Comparison of ENCODE assay signal across 32 cellular contexts in genomic region chr2:158561054-158561453, GRCh38.
"Had no signal": no experiment of that assay in that cellular context is flagged by ENCODE, and none has a peak within 500 bp of the region (broad histone marks: within the 10 kb centered on the region; RNA-seq: fewer than 3 reads in every experiment).

No MANE protein-coding gene starts in this region.

- H3K27me3 Mint-ChIP-seq: activated CD4-positive, alpha-beta memory T cell treated with anti-CD3 and anti-CD28 coated beads, Interleukin-2, amount 10 ng/mL, durations not matched to agents 7 days and 5 days; activated CD4-positive, alpha-beta T cell treated with anti-CD3 and anti-CD28 coated beads, Interleukin-2, amount 10 ng/mL, durations not matched to agents 7 days and 5 days; activated naive CD4-positive, alpha-beta T cell treated with anti-CD3 and anti-CD28 coated beads, Interleukin-2, amount 10 ng/mL, durations not matched to agents 7 days and 5 days; activated naive CD8-positive, alpha-beta T cell; activated T-cell treated with anti-CD3 and anti-CD28 coated beads, Interleukin-2, amount 50 U/mL, for 24 hours; central memory CD8-positive, alpha-beta T cell; dendritic cell treated with granulocyte-macrophage colony-stimulating factor and Interleukin-4, amounts not matched to agents 40 ng/mL and 50 ng/mL, for 4 days; T-helper 17 cell had no signal

- H3K27ac ChIP-seq: brain microvascular endothelial cell, coronary artery, dorsolateral prefrontal cortex had no signal

- H3K4me1 Mint-ChIP-seq: activated CD4-positive, alpha-beta memory T cell treated with anti-CD3 and anti-CD28 coated beads, Interleukin-2, amount 10 ng/mL, durations not matched to agents 7 days and 5 days; activated CD4-positive, alpha-beta T cell treated with anti-CD3 and anti-CD28 coated beads, Interleukin-2, amount 10 ng/mL, durations not matched to agents 7 days and 5 days; activated naive CD4-positive, alpha-beta T cell treated with anti-CD3 and anti-CD28 coated beads, Interleukin-2, amount 10 ng/mL, durations not matched to agents 7 days and 5 days; central memory CD8-positive, alpha-beta T cell; T-helper 17 cell had no signal

- FAIRE-seq: astrocyte, bronchial epithelial cell, frontal cortex had no signal

- H3K9me3 Mint-ChIP-seq: activated CD4-positive, alpha-beta memory T cell treated with anti-CD3 and anti-CD28 coated beads, Interleukin-2, amount 10 ng/mL, durations not matched to agents 7 days and 5 days; activated CD4-positive, alpha-beta T cell treated with anti-CD3 and anti-CD28 coated beads, Interleukin-2, amount 10 ng/mL, durations not matched to agents 7 days and 5 days; activated naive CD4-positive, alpha-beta T cell treated with anti-CD3 and anti-CD28 coated beads, Interleukin-2, amount 10 ng/mL, durations not matched to agents 7 days and 5 days; activated T-cell treated with anti-CD3 and anti-CD28 coated beads, Interleukin-2, amount 50 U/mL, for 24 hours; activated T-cell treated with anti-CD3 and anti-CD28 coated beads, Interleukin-2, amount 50 U/mL, for 72 hours; central memory CD8-positive, alpha-beta T cell; dendritic cell treated with granulocyte-macrophage colony-stimulating factor and Interleukin-4, amounts not matched to agents 40 ng/mL and 50 ng/mL, for 4 days; endodermal cell; T-helper 2 cell treated with Interferon-gamma antibody and Interleukin-4, amounts not matched to agents 5 μg/mL and 100 μg/mL, for 36 hours had no signal

- H3K4me3 ChIP-seq: coronary artery, dorsolateral prefrontal cortex had no signal

- ATAC-seq: activated T-cell treated with anti-CD3 and anti-CD28 coated beads, Interleukin-2, amount 50 U/mL, for 72 hours; esophagus mucosa; T-helper 17 cell had no signal

- H3K36me3 Mint-ChIP-seq: activated naive CD4-positive, alpha-beta T cell treated with anti-CD3 and anti-CD28 coated beads, Interleukin-2, amount 10 ng/mL, durations not matched to agents 7 days and 5 days had no signal

- H3K27ac Mint-ChIP-seq: activated CD4-positive, alpha-beta memory T cell treated with anti-CD3 and anti-CD28 coated beads, Interleukin-2, amount 10 ng/mL, durations not matched to agents 7 days and 5 days; activated CD4-positive, alpha-beta T cell treated with anti-CD3 and anti-CD28 coated beads, Interleukin-2, amount 10 ng/mL, durations not matched to agents 7 days and 5 days; activated naive CD4-positive, alpha-beta T cell treated with anti-CD3 and anti-CD28 coated beads, Interleukin-2, amount 10 ng/mL, durations not matched to agents 7 days and 5 days; activated naive CD8-positive, alpha-beta T cell; activated T-cell treated with anti-CD3 and anti-CD28 coated beads, Interleukin-2, amount 50 U/mL, for 24 hours; activated T-cell treated with anti-CD3 and anti-CD28 coated beads, Interleukin-2, amount 50 U/mL, for 72 hours; dendritic cell treated with granulocyte-macrophage colony-stimulating factor and Interleukin-4, amounts not matched to agents 40 ng/mL and 50 ng/mL, for 4 days; endodermal cell; T-helper 17 cell; T-helper 2 cell treated with Interferon-gamma antibody and Interleukin-4, amounts not matched to agents 5 μg/mL and 100 μg/mL, for 36 hours had no signal

- H3K27me3 ChIP-seq: brain microvascular endothelial cell, dorsolateral prefrontal cortex had no signal

- H3K36me3 ChIP-seq: brain microvascular endothelial cell had no signal

- H3K4me3 Mint-ChIP-seq: activated CD4-positive, alpha-beta memory T cell treated with anti-CD3 and anti-CD28 coated beads, Interleukin-2, amount 10 ng/mL, durations not matched to agents 7 days and 5 days; activated CD4-positive, alpha-beta T cell treated with anti-CD3 and anti-CD28 coated beads, Interleukin-2, amount 10 ng/mL, durations not matched to agents 7 days and 5 days; activated naive CD4-positive, alpha-beta T cell treated with anti-CD3 and anti-CD28 coated beads, Interleukin-2, amount 10 ng/mL, durations not matched to agents 7 days and 5 days; activated naive CD8-positive, alpha-beta T cell; activated T-cell treated with anti-CD3 and anti-CD28 coated beads, Interleukin-2, amount 50 U/mL, for 24 hours; activated T-cell treated with anti-CD3 and anti-CD28 coated beads, Interleukin-2, amount 50 U/mL, for 72 hours; central memory CD8-positive, alpha-beta T cell; dendritic cell treated with granulocyte-macrophage colony-stimulating factor and Interleukin-4, amounts not matched to agents 40 ng/mL and 50 ng/mL, for 4 days; endodermal cell; T-helper 17 cell; T-helper 2 cell treated with Interferon-gamma antibody and Interleukin-4, amounts not matched to agents 5 μg/mL and 100 μg/mL, for 36 hours had no signal

- DNase-seq: activated CD4-positive, alpha-beta memory T cell treated with anti-CD3 and anti-CD28 coated beads, Interleukin-2, amount 10 ng/mL, durations not matched to agents 7 days and 5 days; activated CD4-positive, alpha-beta T cell treated with anti-CD3 and anti-CD28 coated beads for 4 hours; activated CD4-positive, alpha-beta T cell treated with anti-CD3 and anti-CD28 coated beads, Interleukin-2, amount 10 ng/mL, durations not matched to agents 7 days and 5 days; activated CD4-positive, alpha-beta T cell treated with anti-CD3 and anti-CD28 coated beads, Interleukin-2, amount 50 U/mL, for 4 hours; activated CD4-positive, CD25-positive, alpha-beta regulatory T cell; activated CD4-positive, CD25-positive, alpha-beta regulatory T cell treated with anti-CD3 and anti-CD28 coated beads, Interleukin-2, amount 50 U/mL, for 72 hours; activated CD8-positive, alpha-beta memory T cell treated with anti-CD3 and anti-CD28 coated beads, Interleukin-2, amount 50 U/mL, for 48 hours; activated gamma-delta T cell; activated naive CD4-positive, alpha-beta T cell; activated naive CD4-positive, alpha-beta T cell treated with anti-CD3 and anti-CD28 coated beads, Interleukin-2, amount 10 ng/mL, durations not matched to agents 7 days and 5 days; activated T-cell treated with anti-CD3 and anti-CD28 coated beads for 4 hours; activated T-cell treated with anti-CD3 and anti-CD28 coated beads, Interleukin-2, amount 50 U/mL, for 24 hours; activated T-cell treated with anti-CD3 and anti-CD28 coated beads, Interleukin-2, amount 50 U/mL, for 72 hours; amniotic stem cell; anterior cingulate cortex; brain microvascular endothelial cell; dorsolateral prefrontal cortex; effector memory CD4-positive, alpha-beta T cell; endodermal cell; foreskin fibroblast; T-helper 1 cell; T-helper 17 cell; T1000 had no signal
